Comparison of ENCODE assay signal across 8 cellular contexts in genomic region chr1:25031601-25031965, GRCh38.
A peak's percentile ranks its signal among the peaks of the same experiment; 100 is the strongest.
DNase-seq lines count a peak whose midpoint lies in the region; ATAC-seq, FAIRE-seq and TF ChIP-seq lines count a peak whose summit lies in the region.

No MANE protein-coding gene starts in this region.

- H3K9me3 Mint-ChIP-seq in activated naive CD8-positive, alpha-beta T cell treated with anti-CD3 and anti-CD28 coated beads, Interleukin-2, amount 10 ng/mL, durations not matched to agents 7 days and 5 days: no peaks in the 10 kb centered on the region
- H3K9me3 Mint-ChIP-seq in Calu3 (ENCODE audit: low read depth, unreplicated experiment): no peaks in the 10 kb centered on the region

- H3K4me3 ChIP-seq in HepG2 (replicated peaks in 1 of 3; ENCODE audit: insufficient read depth in 1 of 3, low read depth in 2 of 3, low read length in 3 of 3): no peak overlapping the region
- no peak overlapping the region for H3K4me3 ChIP-seq in right lobe of liver
- no peak overlapping the region for H3K4me3 ChIP-seq in transverse colon

- in situ Hi-C loops in HepG2 (cut with HindIII; ENCODE audit: extremely low pct_ligation_motif_present, low pct_unique_long_range_greater_than_20kb) (no loop called here), transverse colon (cut with MboI; ENCODE audit: low pct_ligation_motif_present in 1 of 4, low pct_unique_long_range_greater_than_20kb in 1 of 4, low sequenced_read_pairs in 3 of 4) (loop anchor here (10.0 to 25.0 kb wide), 4 partner anchors 94 to 187 kb away; partner anchors contain the start of gene RUNX3 (in 3 of the 4))

- ATAC-seq in HepG2: no peak
- no peak for ATAC-seq in right lobe of liver
- ATAC-seq in activated naive CD8-positive, alpha-beta T cell treated with anti-CD3 and anti-CD28 coated beads, Interleukin-2, amount 10 ng/mL, durations not matched to agents 7 days and 5 days (ENCODE audit: low read depth): peak; percentile 1
- ATAC-seq in GM18519 (IDR thresholded peaks at IDR 0.05; ENCODE audit: low FRiP score, unreplicated experiment): no peak

- H3K9me3 ChIP-seq in HepG2 (ENCODE audit: low read length) (no peaks in the 10 kb centered on the region), right lobe of liver (no peaks in the 10 kb centered on the region), transverse colon (no peaks in the 10 kb centered on the region)

- no peaks in the 10 kb centered on the region for H3K36me3 ChIP-seq in HepG2 (replicated peaks in 1 of 2; ENCODE audit: control insufficient read depth in 1 of 2, insufficient read depth in 2 of 2, low read length in 2 of 2)
- H3K36me3 ChIP-seq in right lobe of liver: no peaks in the 10 kb centered on the region
- no peaks in the 10 kb centered on the region for H3K36me3 ChIP-seq in transverse colon

- no peak overlapping the region for H3K9ac ChIP-seq in HepG2 (ENCODE audit: insufficient read depth, low read depth, low read length)

- H3K4me2 ChIP-seq in HepG2 (ENCODE audit: low read depth, low read length): no peak overlapping the region

- CTCF ChIA-PET in HepG2 (lab: Yijun Ruan, JAX; ENCODE audit: low intra/inter-chr PET ratio, low total read pairs) (no interaction called here), Calu3 (lab: Charles Lee) (interaction anchor here (0.7 to 1.1 kb wide), 2 partner anchors 44 to 68 kb away, joined by 3 read pairs; no protein-coding TSS in a partner anchor)

- no peak for DNase-seq in HepG2 (ENCODE audit: low spot score)
- no peak for DNase-seq in right lobe of liver
- DNase-seq in NAMALWA (ENCODE audit: low spot score): peak; percentile 49
- DNase-seq in activated naive CD8-positive, alpha-beta T cell treated with anti-CD3 and anti-CD28 coated beads, Interleukin-2, amount 10 ng/mL, durations not matched to agents 7 days and 5 days: peak; percentile 54
- no peak for DNase-seq in transverse colon
- no peak for DNase-seq in COLO668 (lab: John Stamatoyannopoulos, UW; ENCODE audit: unreplicated experiment)
- no peak for DNase-seq in Calu3

- no peak overlapping the region for H2AFZ ChIP-seq in HepG2 (ENCODE audit: low read length)

- H3K27me3 Mint-ChIP-seq in activated naive CD8-positive, alpha-beta T cell treated with anti-CD3 and anti-CD28 coated beads, Interleukin-2, amount 10 ng/mL, durations not matched to agents 7 days and 5 days: no peaks in the 10 kb centered on the region
- H3K27me3 Mint-ChIP-seq in Calu3 (ENCODE audit: unreplicated experiment): no peaks in the 10 kb centered on the region

- no peaks in the 10 kb centered on the region for H3K79me2 ChIP-seq in HepG2 (ENCODE audit: insufficient read depth, low read length)

- TF ChIP-seq EP300 in HepG2 (IDR thresholded peaks at IDR 0.05; ENCODE audit: low read depth in 2 of 2, low read length in 2 of 2) (no peak), HepG2 (CRISPR knock-in tag; IDR thresholded peaks at IDR 0.05; ENCODE audit: borderline replicate concordance) (no peak), transverse colon (IDR thresholded peaks at IDR 0.05; ENCODE audit: low read depth) (no peak)

- H3K27me3 ChIP-seq in HepG2 (ENCODE audit: control insufficient read depth in 1 of 2, insufficient read depth in 2 of 2, low read length in 2 of 2) (peaks cover 3 to 43% of the 10 kb centered on the region in 2 experiments; a peak in 2 of 5 replicates), right lobe of liver (no peaks in the 10 kb centered on the region), transverse colon (no peaks in the 10 kb centered on the region)

- no peak for TF ChIP-seq POLR2A in HepG2 (IDR thresholded peaks at IDR 0.05; ENCODE audit: insufficient read depth in 1 of 2, low read depth in 2 of 2, low read length in 2 of 2)
- no peak for TF ChIP-seq POLR2A in right lobe of liver (IDR thresholded peaks at IDR 0.05)
- no peak for TF ChIP-seq POLR2A in transverse colon (IDR thresholded peaks at IDR 0.05)

- WGBS in HepG2 (ENCODE audit: low lambda C conversion rate): 33% methylated on average over 8 of the region's 8 CpGs
- WGBS in right lobe of liver (ENCODE audit: insufficient coverage, low coverage, low lambda C conversion rate, missing lambda C conversion rate): 58% methylated on average over 8 of the region's 8 CpGs
- WGBS in transverse colon (ENCODE audit: low coverage in 1 of 2), 2 donors: 50 to 67% methylated on average over 4 to 8 of the region's 8 CpGs

- no peak overlapping the region for H3K27ac ChIP-seq in HepG2 (ENCODE audit: extremely low read length, insufficient read depth, low read length)
- no peak overlapping the region for H3K27ac ChIP-seq in right lobe of liver
- peak overlapping the region; percentile 6 to 64 (median 38) for H3K27ac ChIP-seq in transverse colon

- intact Hi-C loops in HepG2 (cut with micrococcal nuclease; ENCODE audit: unreplicated experiment): no loop called here
- intact Hi-C loops in right lobe of liver (cut with DNase I): loop anchor here (10.0 kb wide), 2 partner anchors 87 to 187 kb away; no protein-coding TSS in a partner anchor
- intact Hi-C loops in transverse colon (cut with DNase I; ENCODE audit: low total_unique reads): no loop called here
- intact Hi-C loops in Calu3 (cut with micrococcal nuclease; ENCODE audit: unreplicated experiment): no loop called here

- H3K4me3 Mint-ChIP-seq in activated naive CD8-positive, alpha-beta T cell treated with anti-CD3 and anti-CD28 coated beads, Interleukin-2, amount 10 ng/mL, durations not matched to agents 7 days and 5 days: peak overlapping the region; percentile 88
- no peak overlapping the region for H3K4me3 Mint-ChIP-seq in Calu3 (ENCODE audit: low read depth, unreplicated experiment)

- no peak for FAIRE-seq in HepG2 (lab: Jason Lieb, UNC)

- no peak overlapping the region for H3K27ac Mint-ChIP-seq in activated naive CD8-positive, alpha-beta T cell treated with anti-CD3 and anti-CD28 coated beads, Interleukin-2, amount 10 ng/mL, durations not matched to agents 7 days and 5 days
- H3K27ac Mint-ChIP-seq in Calu3 (ENCODE audit: unreplicated experiment): no peak overlapping the region

- BruUV-seq in HepG2 (replicated peaks; lab: Mats Ljungman, UMichigan): no TSS peak
- no TSS peak for BruUV-seq in Calu3 (replicated peaks; lab: Mats Ljungman, UMichigan)

- peaks cover 75% of the 10 kb centered on the region for H3K4me1 Mint-ChIP-seq in activated naive CD8-positive, alpha-beta T cell treated with anti-CD3 and anti-CD28 coated beads, Interleukin-2, amount 10 ng/mL, durations not matched to agents 7 days and 5 days
- peaks cover 10% of the 10 kb centered on the region for H3K4me1 Mint-ChIP-seq in Calu3 (ENCODE audit: low read depth, unreplicated experiment)

- H3K4me1 ChIP-seq in HepG2 (ENCODE audit: insufficient read depth, low read length): peaks cover 7% of the 10 kb centered on the region; the same call in 1 of the 2 replicates
- H3K4me1 ChIP-seq in right lobe of liver: no peaks in the 10 kb centered on the region
- H3K4me1 ChIP-seq in transverse colon: peaks cover 0 to 45% (median 1%) of the 10 kb centered on the region in 4 donors

- TF ChIP-seq CTCF in HepG2 (CRISPR knock-in tag; IDR thresholded peaks at IDR 0.05): no peak
- TF ChIP-seq CTCF in right lobe of liver (IDR thresholded peaks at IDR 0.05): no peak
- no peak for TF ChIP-seq CTCF in transverse colon (IDR thresholded peaks at IDR 0.05)
- no peak for TF ChIP-seq CTCF in Calu3 (IDR thresholded peaks at IDR 0.05; ENCODE audit: unreplicated experiment)

- POLR2A ChIA-PET in HepG2 (lab: Yijun Ruan, JAX): no interaction called here
- POLR2A ChIA-PET in activated naive CD8-positive, alpha-beta T cell treated with anti-CD3 and anti-CD28 coated beads, Interleukin-2, amount 10 ng/mL, durations not matched to agents 7 days and 5 days (lab: Charles Lee): interaction anchor here (0.7 to 7.7 kb wide), 15 partner anchors 9 to 106 kb away, joined by 3 to 154 read pairs (median 5); partner anchors contain the start of gene RUNX3

- no peak for TF ChIP-seq RAD21 in HepG2 (CRISPR knock-in tag; IDR thresholded peaks at IDR 0.05)

- no peaks in the 10 kb centered on the region for H3K36me3 Mint-ChIP-seq in activated naive CD8-positive, alpha-beta T cell treated with anti-CD3 and anti-CD28 coated beads, Interleukin-2, amount 10 ng/mL, durations not matched to agents 7 days and 5 days
- H3K36me3 Mint-ChIP-seq in Calu3 (ENCODE audit: insufficient read depth, unreplicated experiment): peaks cover 4% of the 10 kb centered on the region

- no peaks in the 10 kb centered on the region for H4K20me1 ChIP-seq in HepG2 (ENCODE audit: insufficient read depth, low read length)

TF ChIP-seq in HepG2, 621 proteins besides CTCF, POLR2A, EP300 and RAD21:
- TF ChIP-seq ZNF660 (CRISPR knock-in tag; IDR thresholded peaks at IDR 0.05; ENCODE audit: borderline replicate concordance, low read depth) (no peak), FOXO4 (CRISPR knock-in tag; conservative IDR thresholded peaks at IDR 0.05) (no peak), ZNF607 (CRISPR knock-in tag; IDR thresholded peaks at IDR 0.05; ENCODE audit: borderline replicate concordance) (no peak), ZNF770 (CRISPR knock-in tag; IDR thresholded peaks at IDR 0.05) (0 out of 2 replicates have a peak, but pooled peaks have one; percentile 9), ZNF709 (CRISPR knock-in tag; IDR thresholded peaks at IDR 0.05) (no peak)

Comparison
In these comparisons a context has a peak if more than half of its experiments do, and no peak if none do; other contexts are left out.
1. intact Hi-C loops: an anchor here in right lobe of liver (10.0 kb wide); none called in HepG2, transverse colon and Calu3.
2. DNase-seq: peak in NAMALWA (single experiment) and activated naive CD8-positive, alpha-beta T cell treated with anti-CD3 and anti-CD28 coated beads, Interleukin-2, amount 10 ng/mL, durations not matched to agents 7 days and 5 days (single experiment); none in HepG2 (single experiment), right lobe of liver (0 of 3), transverse colon (single experiment), COLO668 (single experiment) and Calu3 (single experiment).
3. H3K27ac ChIP-seq: peak in transverse colon (4 of 4); none in HepG2 (single experiment) and right lobe of liver (0 of 3).